ENCODE assay signal across 29 cellular contexts in genomic region chr18:43668866-43669265, GRCh38.
"Had no signal": no experiment of that assay in that cellular context is flagged by ENCODE, and none has a peak within 500 bp of the region (broad histone marks: within the 10 kb centered on the region; RNA-seq: fewer than 3 reads in every experiment).

No MANE protein-coding gene starts in this region.

- H3K4me3 Mint-ChIP-seq: naive thymus-derived CD4-positive, alpha-beta T cell; natural killer cell; nephron progenitor cell; neural crest cell; stimulated activated memory B cell treated with anti-CD40 and anti-IgM and Interleukin-4, amounts not matched to agents 10 μg/mL and 1 μg/mL and 100 μg/mL, for 72 hours; stimulated activated naive CD8-positive, alpha-beta T cell treated with anti-CD3 and anti-CD28 coated beads, Interleukin-15, amount 100 ng/mL, for 72 hours; type B pancreatic cell had no signal

- H3K9me3 Mint-ChIP-seq: nephron progenitor cell; neural crest cell; stimulated activated memory B cell treated with anti-CD40 and anti-IgM and Interleukin-4, amounts not matched to agents 10 μg/mL and 1 μg/mL and 100 μg/mL, for 72 hours; type B pancreatic cell had no signal

- H3K4me1 Mint-ChIP-seq: naive thymus-derived CD4-positive, alpha-beta T cell; natural killer cell; neural crest cell; stimulated activated memory B cell treated with anti-CD40 and anti-IgM and Interleukin-4, amounts not matched to agents 10 μg/mL and 1 μg/mL and 100 μg/mL, for 72 hours; stimulated activated naive CD8-positive, alpha-beta T cell treated with anti-CD3 and anti-CD28 coated beads, Interleukin-15, amount 100 ng/mL, for 72 hours had no signal

- H3K36me3 Mint-ChIP-seq: naive thymus-derived CD4-positive, alpha-beta T cell; natural killer cell; stimulated activated memory B cell treated with anti-CD40 and anti-IgM and Interleukin-4, amounts not matched to agents 10 μg/mL and 1 μg/mL and 100 μg/mL, for 72 hours; type B pancreatic cell had no signal

- DNase-seq: naive thymus-derived CD4-positive, alpha-beta T cell; natural killer cell; nephron progenitor cell; nucleus accumbens; ovary; posterior cingulate gyrus; psoas muscle; right cardiac atrium; right lobe of liver; sigmoid colon; small intestine; stimulated activated CD4-positive, alpha-beta T cell treated with anti-CD3 and anti-CD28 coated beads, Interleukin-15, amount 100 ng/mL, for 24 hours; stimulated activated CD4-positive, alpha-beta T cell treated with anti-CD3 and anti-CD28 coated beads, Interleukin-2, amount 100 ng/mL, for 24 hours; stimulated activated CD4-positive, alpha-beta T cell treated with anti-CD3 and anti-CD28 coated beads, Interleukin-2, amount 100 ng/mL, for 48 hours; stimulated activated CD4-positive, alpha-beta T cell treated with anti-CD3 and anti-CD28 coated beads, Interleukin-4, amount 100 ng/mL, for 24 hours; stimulated activated CD8-positive, alpha-beta memory T cell treated with anti-CD3 and anti-CD28 coated beads, Interleukin-4, amount 100 ng/mL, for 48 hours; stimulated activated naive CD4-positive, alpha-beta T cell; stimulated activated naive CD8-positive, alpha-beta T cell treated with anti-CD3 and anti-CD28 coated beads, Interleukin-15, amount 100 ng/mL, for 72 hours; stimulated activated naive CD8-positive, alpha-beta T cell treated with anti-CD3 and anti-CD28 coated beads, Interleukin-15, Interleukin-2, amounts not matched to agents 100 U/mL and 50 U/mL, for 24 hours; substantia nigra; testis; tibial artery; transverse colon; upper lobe of right lung; uterus had no signal

- H3K27ac Mint-ChIP-seq: naive thymus-derived CD4-positive, alpha-beta T cell; natural killer cell; nephron progenitor cell; progenitor cell of endocrine pancreas; stimulated activated memory B cell treated with anti-CD40 and anti-IgM and Interleukin-4, amounts not matched to agents 10 μg/mL and 1 μg/mL and 100 μg/mL, for 72 hours; stimulated activated naive CD8-positive, alpha-beta T cell treated with anti-CD3 and anti-CD28 coated beads, Interleukin-15, amount 100 ng/mL, for 72 hours; type B pancreatic cell had no signal

- H3K27me3 Mint-ChIP-seq: naive thymus-derived CD4-positive, alpha-beta T cell; progenitor cell of endocrine pancreas; stimulated activated memory B cell treated with anti-CD40 and anti-IgM and Interleukin-4, amounts not matched to agents 10 μg/mL and 1 μg/mL and 100 μg/mL, for 72 hours; stimulated activated naive CD8-positive, alpha-beta T cell treated with anti-CD3 and anti-CD28 coated beads, Interleukin-15, amount 100 ng/mL, for 72 hours had no signal

- ATAC-seq: naive thymus-derived CD4-positive, alpha-beta T cell; natural killer cell; psoas muscle; right lobe of liver; stimulated activated memory B cell treated with anti-CD40 and anti-IgM and Interleukin-4, amounts not matched to agents 10 μg/mL and 1 μg/mL and 100 μg/mL, for 72 hours; stimulated activated naive CD8-positive, alpha-beta T cell treated with anti-CD3 and anti-CD28 coated beads, Interleukin-15, amount 100 ng/mL, for 72 hours; stimulated activated naive CD8-positive, alpha-beta T cell treated with anti-CD3 and anti-CD28 coated beads, Interleukin-15, Interleukin-2, amounts not matched to agents 100 U/mL and 50 U/mL, for 24 hours; upper lobe of right lung had no signal
